5 cellular contexts compared by ENCODE assay signal in genomic region chr10:37908165-37908564, GRCh38. TPM values are rescaled to one million over a fixed set of nuclear protein-coding genes. Genes with fewer than 3 reads are reported as not detected.
DNase-seq lines count a peak whose midpoint lies in the region; ATAC-seq, FAIRE-seq and TF ChIP-seq lines count a peak whose summit lies in the region.
"Not testable (repeated sequence)": the region's sequence is repeated elsewhere in the genome, so short reads cannot be mapped to it uniquely, and the experiment has no call there.

No MANE protein-coding gene starts in this region.

- intact Hi-C loops in IMR-90 (cut with micrococcal nuclease); K562 (cut with micrococcal nuclease); HepG2 (cut with micrococcal nuclease; ENCODE audit: unreplicated experiment): not testable (repeated sequence)

- not testable (repeated sequence) for H3K23ac ChIP-seq in IMR-90 (ENCODE audit: low read depth, low read length)

- POLR2A ChIA-PET in A549 (lab: Yijun Ruan, JAX); K562 (lab: Yijun Ruan, JAX); HepG2 (lab: Yijun Ruan, JAX): not testable (repeated sequence)
- POLR2A ChIA-PET in IMR-90 (lab: Charles Lee; ENCODE audit: unreplicated experiment): interaction anchor here (0.6 kb wide), 1 partner anchor 135 kb away, joined by 5 read pairs; no protein-coding TSS in a partner anchor

- not testable (repeated sequence) for DNase-seq in A549 (ENCODE audit: low read depth in 1 of 2, low spot score in 1 of 2); IMR-90; K562 (ENCODE audit: extremely low read depth in 1 of 4, low spot score in 3 of 4); HepG2 (ENCODE audit: low spot score)

- CTCF ChIA-PET in A549 (lab: Yijun Ruan, JAX); IMR-90 (lab: Yijun Ruan, JAX); K562 (lab: Yijun Ruan, JAX; ENCODE audit: low intra/inter-chr PET ratio); HepG2 (lab: Yijun Ruan, JAX; ENCODE audit: low intra/inter-chr PET ratio, low total read pairs): not testable (repeated sequence)

- H3K4ac ChIP-seq in IMR-90 (ENCODE audit: low read depth, low read length): not testable (repeated sequence)

- not testable (repeated sequence) for H3K27me3 ChIP-seq in IMR-90 (ENCODE audit: control insufficient read depth, insufficient read depth, low read length); K562 (ENCODE audit: control insufficient read depth in 2 of 2, insufficient read depth in 2 of 2, low read length in 2 of 2); HepG2 (ENCODE audit: control insufficient read depth in 1 of 2, insufficient read depth in 2 of 2, low read length in 2 of 2)

- H3K9ac ChIP-seq in IMR-90 (ENCODE audit: low read depth, low read length); K562 (ENCODE audit: insufficient read depth in 1 of 2, low read depth in 2 of 2, low read length in 2 of 2); HepG2 (ENCODE audit: insufficient read depth, low read depth, low read length): not testable (repeated sequence)

- WGBS in A549 (ENCODE audit: missing lambda C conversion rate): 18% methylated on average over 7 of the region's 7 CpGs
- no CpG with 5 or more reads among the region's 7 CpGs for WGBS in IMR-90 (ENCODE audit: extremely low coverage in 2 of 2, insufficient read length in 1 of 2), 2 experiments
- 0% methylated on average over 7 of the region's 7 CpGs for WGBS in K562 (ENCODE audit: insufficient coverage, low coverage, missing lambda C conversion rate)
- 23% methylated on average over 7 of the region's 7 CpGs for WGBS in HepG2 (ENCODE audit: low lambda C conversion rate)

- H3K9me3 ChIP-seq in A549; IMR-90 (ENCODE audit: control insufficient read depth, insufficient read depth, low read length); K562 (replicated peaks; ENCODE audit: control insufficient read depth, insufficient read depth, low read depth, low read length); HepG2 (ENCODE audit: low read length): not testable (repeated sequence)

- H3K36me3 ChIP-seq in IMR-90 (ENCODE audit: control insufficient read depth, insufficient read depth, low read length); K562 (ENCODE audit: control insufficient read depth, insufficient read depth, low read length); HepG2 (replicated peaks in 1 of 2; ENCODE audit: control insufficient read depth in 1 of 2, insufficient read depth in 2 of 2, low read length in 2 of 2): not testable (repeated sequence)

- H2AK5ac ChIP-seq in IMR-90 (ENCODE audit: low read depth, low read length): not testable (repeated sequence)

- H3K4me2 ChIP-seq in A549; IMR-90 (ENCODE audit: low read depth, low read length); K562 (ENCODE audit: insufficient read depth, low read length); HepG2 (ENCODE audit: low read depth, low read length): not testable (repeated sequence)

- not testable (repeated sequence) for TF ChIP-seq CTCF in A549 (IDR thresholded peaks at IDR 0.05); IMR-90 (conservative IDR thresholded peaks at IDR 0.05; ENCODE audit: low read depth, low read length); K562 (IDR thresholded peaks at IDR 0.05 in 2 of 3, conservative IDR thresholded peaks at IDR 0.05 in 1 of 3; ENCODE audit: insufficient read depth in 2 of 3, low read depth in 1 of 3, low read length in 3 of 3); HepG2 (CRISPR knock-in tag; IDR thresholded peaks at IDR 0.05)

- H3K4me1 ChIP-seq in A549; IMR-90 (ENCODE audit: control insufficient read depth, insufficient read depth, low read length); K562 (replicated peaks in 1 of 2; ENCODE audit: control insufficient read depth in 2 of 2, insufficient read depth in 2 of 2, low read length in 2 of 2); HepG2 (ENCODE audit: insufficient read depth, low read length): not testable (repeated sequence)

- H2BK120ac ChIP-seq in IMR-90 (ENCODE audit: low read depth, low read length): not testable (repeated sequence)

- in situ Hi-C loops in IMR-90 (cut with MboI; ENCODE audit: low sequenced_read_pairs); K562 (cut with MboI); HepG2 (cut with HindIII; ENCODE audit: extremely low pct_ligation_motif_present, low pct_unique_long_range_greater_than_20kb): not testable (repeated sequence)

- not testable (repeated sequence) for TF ChIP-seq EP300 in A549 (IDR thresholded peaks at IDR 0.05); Ishikawa (IDR thresholded peaks at IDR 0.05; ENCODE audit: borderline replicate concordance); K562 (IDR thresholded peaks at IDR 0.05; ENCODE audit: low read length); HepG2 (IDR thresholded peaks at IDR 0.05; ENCODE audit: low read depth in 2 of 2, low read length in 2 of 2); HepG2 (CRISPR knock-in tag; IDR thresholded peaks at IDR 0.05; ENCODE audit: borderline replicate concordance)

- H2BK15ac ChIP-seq in IMR-90 (ENCODE audit: low read depth, low read length): not testable (repeated sequence)

- not testable (repeated sequence) for BruUV-seq in IMR-90 (replicated peaks; lab: Mats Ljungman, UMichigan); K562 (replicated peaks; lab: Mats Ljungman, UMichigan); HepG2 (replicated peaks; lab: Mats Ljungman, UMichigan)

- H3K27ac ChIP-seq in A549; IMR-90 (ENCODE audit: insufficient read depth, low read length); K562 (ENCODE audit: extremely low read depth, low read depth, low read length); HepG2 (ENCODE audit: extremely low read length, insufficient read depth, low read length): not testable (repeated sequence)

- not testable (repeated sequence) for TF ChIP-seq RAD21 in A549 (conservative IDR thresholded peaks at IDR 0.05 in 1 of 2, IDR thresholded peaks at IDR 0.05 in 1 of 2); IMR-90 (IDR thresholded peaks at IDR 0.05; ENCODE audit: low read length); Ishikawa (IDR thresholded peaks at IDR 0.05; ENCODE audit: low read depth); K562 (CRISPR knock-in tag; conservative IDR thresholded peaks at IDR 0.05 in 1 of 2, IDR thresholded peaks at IDR 0.05 in 1 of 2); HepG2 (CRISPR knock-in tag; IDR thresholded peaks at IDR 0.05)

- not testable (repeated sequence) for H2BK5ac ChIP-seq in IMR-90 (ENCODE audit: low read depth, low read length, poor library complexity, severe bottlenecking)

- dilution Hi-C loops in IMR-90 (cut with HindIII; ENCODE audit: low sequenced_read_pairs, unreplicated experiment): not testable (repeated sequence)

- TF ChIP-seq POLR2A in A549 (IDR thresholded peaks at IDR 0.05; ENCODE audit: low read length); IMR-90 (IDR thresholded peaks at IDR 0.05; ENCODE audit: low read depth, low read length); K562 (conservative IDR thresholded peaks at IDR 0.05); HepG2 (IDR thresholded peaks at IDR 0.05; ENCODE audit: insufficient read depth in 1 of 2, low read depth in 2 of 2, low read length in 2 of 2): not testable (repeated sequence)

- not testable (repeated sequence) for H2BK20ac ChIP-seq in IMR-90 (ENCODE audit: low read depth, low read length)

- H4K20me1 ChIP-seq in IMR-90 (ENCODE audit: insufficient read depth, low read length); K562 (replicated peaks; ENCODE audit: control insufficient read depth, insufficient read depth, low read length); HepG2 (ENCODE audit: insufficient read depth, low read length): not testable (repeated sequence)

- H2AK9ac ChIP-seq in IMR-90 (replicated peaks; ENCODE audit: low read depth, low read length, poor library complexity): not testable (repeated sequence)

- not testable (repeated sequence) for ATAC-seq in A549; IMR-90 (ENCODE audit: low read depth); K562; HepG2

- not testable (repeated sequence) for H4K5ac ChIP-seq in IMR-90 (ENCODE audit: low read depth, low read length)

- H4K8ac ChIP-seq in IMR-90 (ENCODE audit: low read depth in 2 of 2, low read length in 2 of 2): not testable (repeated sequence)

- not testable (repeated sequence) for H3K56ac ChIP-seq in IMR-90 (ENCODE audit: extremely low read depth, insufficient read depth, low read length)

- not testable (repeated sequence) for H3K79me1 ChIP-seq in IMR-90 (ENCODE audit: low read depth in 1 of 2, low read length in 2 of 2)

- H4K91ac ChIP-seq in IMR-90 (ENCODE audit: insufficient read depth, low read depth, low read length): not testable (repeated sequence)

- H3K79me2 ChIP-seq in K562 (ENCODE audit: control insufficient read depth, insufficient read depth, low read length); HepG2 (ENCODE audit: insufficient read depth, low read length): not testable (repeated sequence)

- H3K9me1 ChIP-seq in IMR-90 (ENCODE audit: insufficient read depth, low read length); K562 (ENCODE audit: control insufficient read depth, insufficient read depth, low read length): not testable (repeated sequence)

- not testable (repeated sequence) for H3K18ac ChIP-seq in IMR-90 (ENCODE audit: low read depth, low read length)

- not testable (repeated sequence) for H2AFZ ChIP-seq in IMR-90 (replicated peaks; ENCODE audit: low read length, poor library complexity); K562 (ENCODE audit: low read depth, low read length); HepG2 (ENCODE audit: low read length)

- not testable (repeated sequence) for H3K4me3 ChIP-seq in A549; IMR-90 (ENCODE audit: insufficient read depth, low read depth, low read length); K562; HepG2 (replicated peaks in 1 of 3; ENCODE audit: insufficient read depth in 1 of 3, low read depth in 2 of 3, low read length in 3 of 3)

- not testable (repeated sequence) for H3K14ac ChIP-seq in IMR-90 (replicated peaks; ENCODE audit: low read depth, low read length)

- not testable (repeated sequence) for FAIRE-seq in A549 (lab: Jason Lieb, UNC); K562 (lab: Jason Lieb, UNC); HepG2 (lab: Jason Lieb, UNC)

RNA-seq across cellular contexts. Expression of gene ZNF248, which starts 50.8 kb away (rescaled TPM):
- polyA plus RNA-seq in A549 (2011; rRNA removed) (13.2 and 13.6 TPM in 2 replicates), A549 (2017; fragmentation: RNase III; extraction: RNeasy Plus Mini Kit Qiagen cat#74134 plus additional on column Dnase treatment) (6.2 to 7.1 TPM (median 6.9 TPM) in 3 replicates), IMR-90 (2012; rRNA removed) (4.2 and 5.1 TPM in 2 replicates), K562 (2011; rRNA removed) (12.7 and 16.7 TPM in 2 replicates), K562 (2014; fragmentation: Illumina TruSeq; extraction: Trizol) (9.7 and 10.2 TPM in 2 replicates), K562 (2014; fragmentation: Nextera tagmentation; extraction: Ambion mirVana) (1 to 10 TPM; 4.5 to 5.0 TPM), K562 (2014; rRNA removed) (16.5 and 18.1 TPM in 2 replicates), HepG2 (2011; rRNA removed) (11.9 and 13.3 TPM in 2 replicates)
- 2.8 and 3.6 TPM in 2 replicates for polyA plus RNA-seq in A549 (2012; cell fraction: cytosol; rRNA removed)
- polyA plus RNA-seq in A549 (2012; cell fraction: nucleus; rRNA removed): 4.2 and 6.4 TPM in 2 replicates
- polyA minus RNA-seq in A549 (2011; rRNA and poly(A)+ RNA removed): 7.2 and 10.7 TPM in 2 replicates
- total RNA-seq in IMR-90 (2012; rRNA removed) (5.7 and 6.7 TPM in 2 replicates), K562 (2014; rRNA removed) (6.1 and 6.8 TPM in 2 replicates), K562 (2014; rRNA removed; fragmentation: Illumina TruSeq; extraction: Trizol) (9.4 and 10.5 TPM in 2 replicates), K562 (2015; rRNA removed; fragmentation: Illumina TruSeq; extraction: Trizol) (10.4 and 10.9 TPM in 2 replicates), K562 (2021) (5.6 and 7.0 TPM in 2 replicates), HepG2 (2016; rRNA removed; fragmentation: Illumina TruSeq; extraction: Trizol) (12.5 and 12.8 TPM in 2 replicates)
- 1.5 and 1.6 TPM in 2 replicates for polyA plus RNA-seq in IMR-90 (2012; cell fraction: cytosol; rRNA removed)
- 5.4 and 29.1 TPM in 2 replicates for polyA plus RNA-seq in IMR-90 (2012; cell fraction: nucleus; rRNA removed; ENCODE audit: low replicate concordance)
- 20.6 and 40.6 TPM in 2 replicates for total RNA-seq in K562 (2011; cell fraction: chromatin; rRNA removed; ENCODE audit: low replicate concordance)
- 10.2 and 11.1 TPM in 2 replicates for total RNA-seq in K562 (2011; cell fraction: nucleolus; rRNA removed)
- 28.7 and 51.4 TPM in 2 replicates for total RNA-seq in K562 (2011; cell fraction: nucleoplasm; rRNA removed)
- polyA plus RNA-seq in K562 (2011; cell fraction: cytosol; rRNA removed): 5.0 and 7.9 TPM in 2 replicates
- 31.1 and 53.7 TPM in 2 replicates for polyA plus RNA-seq in K562 (2011; cell fraction: nucleus; rRNA removed)
- 7.0 and 9.1 TPM in 2 replicates for polyA plus RNA-seq in K562 (2012)
- polyA minus RNA-seq in K562 (2011; rRNA and poly(A)+ RNA removed): 10.6 and 18.4 TPM in 2 replicates
- 3.9 and 4.7 TPM in 2 replicates for polyA minus RNA-seq in K562 (2011; cell fraction: cytosol; rRNA and poly(A)+ RNA removed)
- polyA minus RNA-seq in K562 (2011; cell fraction: nucleus; rRNA and poly(A)+ RNA removed): 11.3 and 23.8 TPM in 2 replicates
- total RNA-seq in HepG2 (2016; cell fraction: cytosol; rRNA removed; fragmentation: Illumina TruSeq; extraction: Trizol; ENCODE audit: low read depth): 17.5 and 18.6 TPM in 2 replicates
- 13.4 and 14.1 TPM in 2 replicates for total RNA-seq in HepG2 (2016; cell fraction: insoluble cytoplasmic fraction; rRNA removed; fragmentation: Illumina TruSeq; extraction: Trizol)
- total RNA-seq in HepG2 (2016; cell fraction: membrane; rRNA removed; fragmentation: Illumina TruSeq; extraction: Trizol): 11.2 and 11.4 TPM in 2 replicates
- 31.5 and 33.7 TPM in 2 replicates for total RNA-seq in HepG2 (2016; cell fraction: nucleus; rRNA removed; fragmentation: Illumina TruSeq; extraction: Trizol)
- polyA plus RNA-seq in HepG2 (2011; cell fraction: cytosol; rRNA removed): 4.5 and 5.3 TPM in 2 replicates
- polyA plus RNA-seq in HepG2 (2011; cell fraction: nucleus; rRNA removed): 36.5 and 39.1 TPM in 2 replicates
- polyA plus RNA-seq in HepG2 (2012): 9.8 and 11.1 TPM in 2 replicates
- 1.2 and 2.5 TPM in 2 replicates for polyA plus RNA-seq in HepG2 (2016; cell fraction: cytosol; fragmentation: Illumina TruSeq; extraction: Trizol; ENCODE audit: low read depth)
- 9.6 and 10.4 TPM in 2 replicates for polyA plus RNA-seq in HepG2 (2016; cell fraction: insoluble cytoplasmic fraction; fragmentation: Illumina TruSeq; extraction: Trizol; ENCODE audit: low read depth)
- polyA plus RNA-seq in HepG2 (2016; cell fraction: membrane; fragmentation: Illumina TruSeq; extraction: Trizol; ENCODE audit: low read depth): 4.5 and 5.0 TPM in 2 replicates
- 26.8 and 29.6 TPM in 2 replicates for polyA plus RNA-seq in HepG2 (2016; cell fraction: nucleus; fragmentation: Illumina TruSeq; extraction: Trizol; ENCODE audit: insufficient read depth, low read depth)
- polyA minus RNA-seq in HepG2 (2011; rRNA and poly(A)+ RNA removed; ENCODE audit: low replicate concordance): 3.4 and 15.8 TPM in 2 replicates
- polyA minus RNA-seq in HepG2 (2011; cell fraction: cytosol; rRNA and poly(A)+ RNA removed): 6.0 TPM in 2 replicates
- 77.4 and 79.8 TPM in 2 replicates for polyA minus RNA-seq in HepG2 (2011; cell fraction: nucleus; rRNA and poly(A)+ RNA removed)
